28 cellular contexts compared by ENCODE assay signal in genomic region chr2:176018708-176019107, GRCh38. TPM values are rescaled to one million over a fixed set of nuclear protein-coding genes. Genes with fewer than 3 reads are reported as not detected.
DNase-seq lines count a peak whose midpoint lies in the region; FAIRE-seq and TF ChIP-seq lines count a peak whose summit lies in the region.
"Had no signal": no experiment of that assay in that cellular context is flagged by ENCODE, and none has a peak within 500 bp of the region (broad histone marks: within the 10 kb centered on the region; RNA-seq: fewer than 3 reads in every experiment).

No MANE protein-coding gene starts in this region.

- H3K27me3 ChIP-seq in BE2C (no peaks in the 10 kb centered on the region), bronchial epithelial cell (ENCODE audit: control insufficient read depth, insufficient read depth, low read length) (no peaks in the 10 kb centered on the region), MM.1S (replicated peaks; ENCODE audit: insufficient read depth, low read length) (no peaks in the 10 kb centered on the region)
- H3K27me3 ChIP-seq: BLaER1 treated with 17β-estradiol and CSF1 and Interleukin-3, amounts not matched to agents 10 nM and 100 nM; brain microvascular endothelial cell; upper lobe of left lung had no signal

- no peak overlapping the region for H3K27ac ChIP-seq in RWPE1
- no peak overlapping the region for H3K27ac ChIP-seq in MM.1S (ENCODE audit: low read length)
- H3K27ac ChIP-seq: BLaER1 treated with 17β-estradiol and CSF1 and Interleukin-3, amounts not matched to agents 10 nM and 100 nM; brain microvascular endothelial cell; coronary artery; heart right ventricle; left lung; upper lobe of left lung had no signal

- H3F3A ChIP-seq in MM.1S (ENCODE audit: insufficient read depth, low read length), result no peaks in the 10 kb centered on the region

- H3K27me3 Mint-ChIP-seq in chondrocyte (ENCODE audit: low read depth), result peaks cover 18% of the 10 kb centered on the region
- H3K27me3 Mint-ChIP-seq in activated naive CD4-positive, alpha-beta T cell treated with anti-CD3 and anti-CD28 coated beads, Interleukin-2, amount 10 ng/mL, durations not matched to agents 7 days and 5 days, result peaks cover 7% of the 10 kb centered on the region

- POLR2A ChIA-PET in RWPE1 (lab: Yijun Ruan, JAX; ENCODE audit: low non-redundant PET), result no interaction called here

- no peaks in the 10 kb centered on the region for H3K36me3 Mint-ChIP-seq in chondrocyte (ENCODE audit: low read depth)
- no peaks in the 10 kb centered on the region for H3K36me3 Mint-ChIP-seq in activated naive CD4-positive, alpha-beta T cell treated with anti-CD3 and anti-CD28 coated beads, Interleukin-2, amount 10 ng/mL, durations not matched to agents 7 days and 5 days

- H3K27ac Mint-ChIP-seq in chondrocyte (ENCODE audit: unreplicated experiment), result no peak overlapping the region
- no peak overlapping the region for H3K27ac Mint-ChIP-seq in activated naive CD4-positive, alpha-beta T cell treated with anti-CD3 and anti-CD28 coated beads, Interleukin-2, amount 10 ng/mL, durations not matched to agents 7 days and 5 days
- H3K27ac Mint-ChIP-seq: activated naive CD8-positive, alpha-beta T cell treated with anti-CD3 and anti-CD28 coated beads, Interleukin-2, amount 50 U/mL, for 24 hours; T-helper 1 cell treated with Interleukin-12 subunit alpha and Interleukin-12 subunit beta and Interleukin-4 antibody, amounts not matched to agents 30 μg/mL and 1 μg/mL, for 36 hours had no signal

- H3K4me3 Mint-ChIP-seq in chondrocyte (ENCODE audit: unreplicated experiment), result no peak overlapping the region
- H3K4me3 Mint-ChIP-seq in activated naive CD4-positive, alpha-beta T cell treated with anti-CD3 and anti-CD28 coated beads, Interleukin-2, amount 10 ng/mL, durations not matched to agents 7 days and 5 days, result no peak overlapping the region
- H3K4me3 Mint-ChIP-seq: activated naive CD8-positive, alpha-beta T cell treated with anti-CD3 and anti-CD28 coated beads, Interleukin-2, amount 50 U/mL, for 24 hours; neural crest cell; T-helper 1 cell treated with Interleukin-12 subunit alpha and Interleukin-12 subunit beta and Interleukin-4 antibody, amounts not matched to agents 30 μg/mL and 1 μg/mL, for 36 hours had no signal

- H3K36me3 ChIP-seq in BE2C, result no peaks in the 10 kb centered on the region
- no peaks in the 10 kb centered on the region for H3K36me3 ChIP-seq in bronchial epithelial cell (ENCODE audit: control insufficient read depth, insufficient read depth, low read length)
- no peaks in the 10 kb centered on the region for H3K36me3 ChIP-seq in MM.1S (replicated peaks; ENCODE audit: insufficient read depth, low read length)
- H3K36me3 ChIP-seq: BLaER1 treated with 17β-estradiol and CSF1 and Interleukin-3, amounts not matched to agents 10 nM and 100 nM; brain microvascular endothelial cell; HAP-1; heart right ventricle; left lung; upper lobe of left lung had no signal

- no peaks in the 10 kb centered on the region for H3K9me2 ChIP-seq in MM.1S (replicated peaks; ENCODE audit: insufficient read depth, low read length)

- DNase-seq in BE2C (peak; percentile 13), HT1080 (ENCODE audit: low read depth) (peak; percentile 17), RWPE1 (ENCODE audit: low spot score) (peak; percentile 5), bronchial epithelial cell (ENCODE audit: low read depth) (peak; percentile 17), MM.1S (no peak), chondrocyte (ENCODE audit: low spot score) (no peak)
- no peak for DNase-seq in activated CD4-positive, CD25-positive, alpha-beta regulatory T cell treated with anti-CD3 and anti-CD28 coated beads, Interleukin-2, amount 50 U/mL, for 72 hours
- DNase-seq in activated naive CD4-positive, alpha-beta T cell treated with anti-CD3 and anti-CD28 coated beads, Interleukin-2, amount 10 ng/mL, durations not matched to agents 7 days and 5 days, result no peak
- DNase-seq: activated CD8-positive, alpha-beta memory T cell treated with anti-CD3 and anti-CD28 coated beads, Interleukin-2, amount 50 U/mL, for 48 hours; activated effector memory CD4-positive, alpha-beta T cell treated with Interleukin-2 at 50 U/mL for 16 hours; activated naive CD8-positive, alpha-beta T cell treated with anti-CD3 and anti-CD28 coated beads, Interleukin-2, amount 50 U/mL, for 24 hours; brain microvascular endothelial cell; heart right ventricle; left lung; NCI-H1048; NCI-H187; posterior cingulate gyrus; SHP77; stimulated activated CD4-positive, alpha-beta T cell treated with anti-CD3 and anti-CD28 coated beads, Interleukin-15, amount 100 ng/mL, for 24 hours; stimulated activated CD8-positive, alpha-beta memory T cell treated with anti-CD3 and anti-CD28 coated beads, Interleukin-4, amount 100 ng/mL, for 48 hours; upper lobe of left lung had no signal

- H3K4me1 Mint-ChIP-seq in chondrocyte (ENCODE audit: low read depth), result no peaks in the 10 kb centered on the region
- no peaks in the 10 kb centered on the region for H3K4me1 Mint-ChIP-seq in activated naive CD4-positive, alpha-beta T cell treated with anti-CD3 and anti-CD28 coated beads, Interleukin-2, amount 10 ng/mL, durations not matched to agents 7 days and 5 days
- H3K4me1 Mint-ChIP-seq: activated naive CD8-positive, alpha-beta T cell treated with anti-CD3 and anti-CD28 coated beads, Interleukin-2, amount 50 U/mL, for 24 hours; neural crest cell had no signal

- H3K9ac ChIP-seq in MM.1S (ENCODE audit: low read length), result no peak overlapping the region
- H3K9ac ChIP-seq: BLaER1 treated with 17β-estradiol and CSF1 and Interleukin-3, amounts not matched to agents 10 nM and 100 nM had no signal

- CTCF ChIA-PET in RWPE1 (lab: Yijun Ruan, JAX), result no interaction called here
- CTCF ChIA-PET in activated naive CD4-positive, alpha-beta T cell treated with anti-CD3 and anti-CD28 coated beads, Interleukin-2, amount 10 ng/mL, durations not matched to agents 7 days and 5 days (lab: Charles Lee), result no interaction called here

- no peak overlapping the region for H3K4me2 ChIP-seq in MM.1S (ENCODE audit: low read depth, low read length)
- H3K4me2 ChIP-seq: BLaER1 treated with 17β-estradiol and CSF1 and Interleukin-3, amounts not matched to agents 10 nM and 100 nM had no signal

- FAIRE-seq in bronchial epithelial cell (lab: Jason Lieb, UNC), result no peak
- FAIRE-seq: endometrium, GM18507 had no signal

- H3K79me2 ChIP-seq in MM.1S (ENCODE audit: low read length), result no peaks in the 10 kb centered on the region

- H3K9me3 ChIP-seq in BE2C (no peaks in the 10 kb centered on the region), MM.1S (replicated peaks; ENCODE audit: insufficient read depth, low read length) (no peaks in the 10 kb centered on the region)
- H3K9me3 ChIP-seq: HAP-1, heart right ventricle, left lung, upper lobe of left lung had no signal

- H3K4me3 ChIP-seq in BE2C (ENCODE audit: low read depth, low read length) (no peak overlapping the region), bronchial epithelial cell (ENCODE audit: low read depth, low read length) (no peak overlapping the region), MM.1S (ENCODE audit: low read length) (no peak overlapping the region)
- H3K4me3 ChIP-seq: BLaER1 treated with 17β-estradiol and CSF1 and Interleukin-3, amounts not matched to agents 10 nM and 100 nM; coronary artery; HAP-1; heart right ventricle; left lung; upper lobe of left lung had no signal

- no peaks in the 10 kb centered on the region for H4K20me1 ChIP-seq in MM.1S (ENCODE audit: insufficient read depth, low read length)
- H4K20me1 ChIP-seq: BLaER1 treated with 17β-estradiol and CSF1 and Interleukin-3, amounts not matched to agents 10 nM and 100 nM had no signal

- no peak overlapping the region for H2AFZ ChIP-seq in MM.1S (ENCODE audit: low read length)

- H3K9me3 Mint-ChIP-seq in chondrocyte (ENCODE audit: low read depth), result no peaks in the 10 kb centered on the region
- no peaks in the 10 kb centered on the region for H3K9me3 Mint-ChIP-seq in activated naive CD4-positive, alpha-beta T cell treated with anti-CD3 and anti-CD28 coated beads, Interleukin-2, amount 10 ng/mL, durations not matched to agents 7 days and 5 days
- H3K9me3 Mint-ChIP-seq: activated naive CD8-positive, alpha-beta T cell treated with anti-CD3 and anti-CD28 coated beads, Interleukin-2, amount 50 U/mL, for 24 hours; neural crest cell; T-helper 1 cell treated with Interleukin-12 subunit alpha and Interleukin-12 subunit beta and Interleukin-4 antibody, amounts not matched to agents 30 μg/mL and 1 μg/mL, for 36 hours had no signal

- H3K4me1 ChIP-seq in BE2C (no peaks in the 10 kb centered on the region; the same call in 1 of the 2 replicates), MM.1S (ENCODE audit: low read length) (no peaks in the 10 kb centered on the region)
- H3K4me1 ChIP-seq: heart right ventricle, left lung, upper lobe of left lung had no signal

- TF ChIP-seq CTCF in BE2C (IDR thresholded peaks at IDR 0.05; ENCODE audit: low read depth, low read length) (no peak), RWPE1 (conservative IDR thresholded peaks at IDR 0.05; ENCODE audit: low read depth) (no peak), bronchial epithelial cell (IDR thresholded peaks at IDR 0.05; ENCODE audit: insufficient read depth, low read length, severe bottlenecking) (no peak), MM.1S (IDR thresholded peaks at IDR 0.05; ENCODE audit: low read length) (no peak), chondrocyte (IDR thresholded peaks at IDR 0.05) (no peak)

RNA-seq across cellular contexts. Expression of gene LNPK, which starts 16.6 kb away (rescaled TPM):
- polyA plus RNA-seq in BE2C (2012; ENCODE audit: insufficient read depth, insufficient read length, low read depth), result 6.8 TPM
- 24.6 and 29.6 TPM in 2 replicates for total RNA-seq in HT1080 (2014; rRNA removed; shearing (Covaris generic))
- 18.4 and 20.8 TPM in 2 replicates for polyA plus RNA-seq in HT1080 (2015; cell fraction: cytosol; rRNA removed)
- polyA plus RNA-seq in HT1080 (2015; cell fraction: nucleus; rRNA removed), result 13.4 and 20.3 TPM in 2 replicates
- 16.6 and 20.0 TPM in 2 replicates for total RNA-seq in bronchial epithelial cell
- 51.0 to 59.5 TPM (median 53.3 TPM) in 3 replicates for total RNA-seq in chondrocyte

Comparison
In these comparisons a context has a peak if more than half of its experiments do, and no peak if none do; other contexts are left out.
1. DNase-seq: peak in BE2C (single experiment), HT1080 (single experiment), RWPE1 (single experiment) and bronchial epithelial cell (single experiment); none in activated CD4-positive, CD25-positive, alpha-beta regulatory T cell treated with anti-CD3 and anti-CD28 coated beads, Interleukin-2, amount 50 U/mL, for 72 hours (single experiment), MM.1S (single experiment), chondrocyte (single experiment) and activated naive CD4-positive, alpha-beta T cell treated with anti-CD3 and anti-CD28 coated beads, Interleukin-2, amount 10 ng/mL, durations not matched to agents 7 days and 5 days (single experiment).